14 cellular contexts compared by ENCODE assay signal in genomic region chr1:85365851-85366250, GRCh38.
"Had no signal": no experiment of that assay in that cellular context is flagged by ENCODE, and none has a peak within 500 bp of the region (broad histone marks: within the 10 kb centered on the region; RNA-seq: fewer than 3 reads in every experiment).

No MANE protein-coding gene starts in this region.

- H3K4me3 Mint-ChIP-seq: activated naive CD4-positive, alpha-beta T cell treated with anti-CD3 and anti-CD28 coated beads, Interleukin-2, amount 10 ng/mL, durations not matched to agents 7 days and 5 days; memory B cell; natural killer cell had no signal

- DNase-seq: activated CD4-positive, alpha-beta T cell treated with anti-CD3 and anti-CD28 coated beads, Interleukin-2, amount 50 U/mL, for 4 hours; activated CD4-positive, CD25-positive, alpha-beta regulatory T cell treated with anti-CD3 and anti-CD28 coated beads, Interleukin-2, amount 50 U/mL, for 72 hours; activated naive CD4-positive, alpha-beta T cell treated with anti-CD3 and anti-CD28 coated beads, Interleukin-2, amount 10 ng/mL, durations not matched to agents 7 days and 5 days; kidney glomerular epithelial cell; left ventricle myocardium superior; natural killer cell; right cardiac atrium; stimulated activated CD4-positive, alpha-beta T cell treated with anti-CD3 and anti-CD28 coated beads, Interleukin-1b, Interleukin-23, amount 100 ng/mL, for 48 hours; upper lobe of right lung had no signal

- H3K9me3 ChIP-seq: esophagus muscularis mucosa, prostate gland, thoracic aorta, upper lobe of right lung had no signal

- H3K36me3 Mint-ChIP-seq: activated naive CD4-positive, alpha-beta T cell treated with anti-CD3 and anti-CD28 coated beads, Interleukin-2, amount 10 ng/mL, durations not matched to agents 7 days and 5 days; natural killer cell had no signal

- H3K4me1 Mint-ChIP-seq: activated naive CD4-positive, alpha-beta T cell treated with anti-CD3 and anti-CD28 coated beads, Interleukin-2, amount 10 ng/mL, durations not matched to agents 7 days and 5 days; natural killer cell had no signal

- H3K27me3 Mint-ChIP-seq: memory B cell had no signal

- H3K27ac Mint-ChIP-seq: activated naive CD4-positive, alpha-beta T cell treated with anti-CD3 and anti-CD28 coated beads, Interleukin-2, amount 10 ng/mL, durations not matched to agents 7 days and 5 days; memory B cell; natural killer cell had no signal

- H3K36me3 ChIP-seq: cardiac muscle cell, esophagus muscularis mucosa, prostate gland, thoracic aorta, upper lobe of right lung had no signal

- H3K9me3 Mint-ChIP-seq: activated naive CD4-positive, alpha-beta T cell treated with anti-CD3 and anti-CD28 coated beads, Interleukin-2, amount 10 ng/mL, durations not matched to agents 7 days and 5 days; memory B cell had no signal

- H3K4me3 ChIP-seq: cardiac muscle cell, esophagus muscularis mucosa, prostate gland, thoracic aorta, upper lobe of right lung had no signal

- H3K27ac ChIP-seq: cardiac muscle cell, esophagus muscularis mucosa, prostate gland, upper lobe of right lung had no signal

- H3K27me3 ChIP-seq: cardiac muscle cell, esophagus muscularis mucosa, upper lobe of right lung had no signal

- ATAC-seq: left ventricle myocardium superior, natural killer cell, right cardiac atrium, upper lobe of right lung had no signal
